In the genomic region with DNA sequence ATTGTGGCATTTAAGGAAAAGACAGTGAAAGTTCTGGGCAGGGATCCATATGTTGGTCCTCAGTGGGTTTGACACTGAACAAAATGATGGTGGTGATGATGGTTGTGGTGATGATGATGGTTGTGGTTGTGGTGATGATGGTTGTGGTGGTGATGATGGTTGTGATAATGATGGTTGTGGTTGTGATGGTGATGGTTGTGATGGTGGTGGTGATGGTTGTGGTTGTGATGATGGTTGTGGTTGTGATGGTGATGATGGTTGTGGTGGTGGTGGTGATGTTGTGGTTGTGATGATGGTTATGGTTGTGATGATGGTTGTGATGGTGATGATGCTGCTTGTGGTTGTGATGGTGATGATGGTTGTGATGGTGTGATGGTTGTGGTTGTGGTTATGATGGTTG, we compare ENCODE assay signal across 21 cellular contexts.
A peak's percentile ranks its signal among the peaks of the same experiment; 100 is the strongest.
DNase-seq lines count a peak whose midpoint lies in the region; ATAC-seq, FAIRE-seq and TF ChIP-seq lines count a peak whose summit lies in the region.
"Had no signal": no experiment of that assay in that cellular context is flagged by ENCODE, and none has a peak within 500 bp of the region (broad histone marks: within the 10 kb centered on the region; RNA-seq: fewer than 3 reads in every experiment).

No MANE protein-coding gene starts in this region.

- H3K27ac ChIP-seq in HEK293 (ENCODE audit: extremely low read depth, low read depth, low read length) = no peak overlapping the region
- H3K27ac ChIP-seq in K562 (ENCODE audit: extremely low read depth, low read depth, low read length) = no peak overlapping the region
- H3K27ac ChIP-seq in colonic mucosa = no peak overlapping the region

- in situ Hi-C loops in K562 (cut with MboI) = no loop called here

- H3K9me1 ChIP-seq in K562 (ENCODE audit: control insufficient read depth, insufficient read depth, low read length) = no peaks in the 10 kb centered on the region

- TF ChIP-seq CTCF in HEK293 (tag by site-specific recombination; IDR thresholded peaks at IDR 0.05) (no peak), K562 (IDR thresholded peaks at IDR 0.05 in 2 of 3, conservative IDR thresholded peaks at IDR 0.05 in 1 of 3; ENCODE audit: insufficient read depth in 2 of 3, low read depth in 1 of 3, low read length in 3 of 3) (no peak), colonic mucosa (IDR thresholded peaks at IDR 0.05) (no peak)

- no peaks in the 10 kb centered on the region for H3K79me2 ChIP-seq in K562 (ENCODE audit: control insufficient read depth, insufficient read depth, low read length)

- no peak for TF ChIP-seq RAD21 in K562 (CRISPR knock-in tag; conservative IDR thresholded peaks at IDR 0.05 in 1 of 2, IDR thresholded peaks at IDR 0.05 in 1 of 2)

- peak; percentile 62 for FAIRE-seq in K562 (lab: Jason Lieb, UNC)
- FAIRE-seq: A204.1, GM12892, GM18507 had no signal

- no peaks in the 10 kb centered on the region for H4K20me1 ChIP-seq in K562 (replicated peaks; ENCODE audit: control insufficient read depth, insufficient read depth, low read length)

- H3K36me3 ChIP-seq in HEK293 (ENCODE audit: control insufficient read depth in 2 of 2, insufficient read depth in 1 of 2, low read length in 2 of 2) = peaks cover 0 to 59% of the 10 kb centered on the region in 2 experiments; a peak in 1 of 3 replicates
- peaks cover 41% of the 10 kb centered on the region; the same call in 2 of the 3 replicates for H3K36me3 ChIP-seq in K562 (ENCODE audit: control insufficient read depth, insufficient read depth, low read length)
- peaks cover 14% of the 10 kb centered on the region for H3K36me3 ChIP-seq in colonic mucosa

- CTCF ChIA-PET in HEK293 (lab: Yijun Ruan, JAX) (interaction anchor here (1.6 kb wide), 1 partner anchor 37 kb away, joined by 4 read pairs; no protein-coding TSS in a partner anchor), K562 (lab: Yijun Ruan, JAX; ENCODE audit: low intra/inter-chr PET ratio) (no interaction called here)

- no peak overlapping the region for H3K4me3 ChIP-seq in HEK293 (ENCODE audit: low read depth, low read length)
- H3K4me3 ChIP-seq in K562 = no peak overlapping the region
- H3K4me3 ChIP-seq in colonic mucosa = no peak overlapping the region
- H3K4me3 ChIP-seq: HAP-1 had no signal

- H3K9ac ChIP-seq in K562 (ENCODE audit: insufficient read depth in 1 of 2, low read depth in 2 of 2, low read length in 2 of 2) (no peak overlapping the region), colonic mucosa (ENCODE audit: low read depth in 2 of 2, low read length in 2 of 2) (no peak overlapping the region)

- H3K4me1 ChIP-seq in HEK293 (ENCODE audit: control insufficient read depth, insufficient read depth, low read length) (no peaks in the 10 kb centered on the region), K562 (replicated peaks in 1 of 2; ENCODE audit: control insufficient read depth in 2 of 2, insufficient read depth in 2 of 2, low read length in 2 of 2) (no peaks in the 10 kb centered on the region), colonic mucosa (no peaks in the 10 kb centered on the region)
- H3K4me1 ChIP-seq: BE2C, HAP-1 had no signal

- TF ChIP-seq EP300 in K562 (IDR thresholded peaks at IDR 0.05; ENCODE audit: low read length) = no peak

- no peaks in the 10 kb centered on the region for H3K27me3 ChIP-seq in K562 (ENCODE audit: control insufficient read depth in 2 of 2, insufficient read depth in 2 of 2, low read length in 2 of 2)
- no peaks in the 10 kb centered on the region for H3K27me3 ChIP-seq in colonic mucosa
- H3K27me3 ChIP-seq: BE2C had no signal

- intact Hi-C loops in K562 (cut with micrococcal nuclease) = no loop called here
- intact Hi-C loops in colonic mucosa (cut with DNase I) = no loop called here

- H3K9me3 ChIP-seq in HEK293 (ENCODE audit: control insufficient read depth, insufficient read depth, low read depth, low read length) (no peaks in the 10 kb centered on the region), K562 (replicated peaks; ENCODE audit: control insufficient read depth, insufficient read depth, low read depth, low read length) (no peaks in the 10 kb centered on the region), colonic mucosa (no peaks in the 10 kb centered on the region)
- H3K9me3 ChIP-seq: BE2C, HAP-1 had no signal

- no peak overlapping the region for H2AFZ ChIP-seq in K562 (ENCODE audit: low read depth, low read length)

- DNase-seq in K562 (ENCODE audit: extremely low read depth in 1 of 4, low spot score in 3 of 4) (no peak), islet precursor cell (peak; percentile 17), colonic mucosa (no peak), MV-4-11 (lab: John Stamatoyannopoulos, UW) (no peak), NCI-H1436 treated with DMSO at 0.1 percent for 48 hours (lab: John Stamatoyannopoulos, UW) (no peak)
- DNase-seq: ACHN; BE2C; C1 segment of cervical spinal cord; CD4-positive, CD25-positive, alpha-beta regulatory T cell; CD8-positive, alpha-beta memory T cell; COR-L47; DMS 273 treated with DMSO at 0.1 percent for 48 hours; DND-41; EL; GOT3; KBM-7 had no signal

- no peak for ATAC-seq in K562

- no peak for TF ChIP-seq POLR2A in K562 (conservative IDR thresholded peaks at IDR 0.05)

- no peak overlapping the region for H3K4me2 ChIP-seq in K562 (ENCODE audit: insufficient read depth, low read length)

- BruUV-seq in K562 (replicated peaks; lab: Mats Ljungman, UMichigan) = no TSS peak

- POLR2A ChIA-PET in HEK293 (lab: Yijun Ruan, JAX) = no interaction called here
- POLR2A ChIA-PET in K562 (lab: Yijun Ruan, JAX) = no interaction called here

TF ChIP-seq in HEK293, 187 proteins besides CTCF, POLR2A, EP300 and RAD21 (continues in another document):
- no peak for TF ChIP-seq ZNF398 (tag by site-specific recombination; IDR thresholded peaks at IDR 0.05)

TF ChIP-seq in K562, 482 proteins besides CTCF, POLR2A, EP300 and RAD21:
- TF ChIP-seq NFXL1 (CRISPR knock-in tag; IDR thresholded peaks at IDR 0.05) (no peak), MLLT1 (IDR thresholded peaks at IDR 0.05) (0 out of 4 replicates have a peak, but pooled peaks of 1 of the 2 experiments have one; percentile 19), NR0B1 (IDR thresholded peaks at IDR 0.05; ENCODE audit: partially characterized antibody) (no peak), SREBF2 (CRISPR knock-in tag; IDR thresholded peaks at IDR 0.05) (no peak), CBX1 (IDR thresholded peaks at IDR 0.05; ENCODE audit: low read depth) (no peak), ZNF197 (CRISPR knock-in tag; IDR thresholded peaks at IDR 0.05; ENCODE audit: low read depth) (no peak)
